In the genomic region with DNA sequence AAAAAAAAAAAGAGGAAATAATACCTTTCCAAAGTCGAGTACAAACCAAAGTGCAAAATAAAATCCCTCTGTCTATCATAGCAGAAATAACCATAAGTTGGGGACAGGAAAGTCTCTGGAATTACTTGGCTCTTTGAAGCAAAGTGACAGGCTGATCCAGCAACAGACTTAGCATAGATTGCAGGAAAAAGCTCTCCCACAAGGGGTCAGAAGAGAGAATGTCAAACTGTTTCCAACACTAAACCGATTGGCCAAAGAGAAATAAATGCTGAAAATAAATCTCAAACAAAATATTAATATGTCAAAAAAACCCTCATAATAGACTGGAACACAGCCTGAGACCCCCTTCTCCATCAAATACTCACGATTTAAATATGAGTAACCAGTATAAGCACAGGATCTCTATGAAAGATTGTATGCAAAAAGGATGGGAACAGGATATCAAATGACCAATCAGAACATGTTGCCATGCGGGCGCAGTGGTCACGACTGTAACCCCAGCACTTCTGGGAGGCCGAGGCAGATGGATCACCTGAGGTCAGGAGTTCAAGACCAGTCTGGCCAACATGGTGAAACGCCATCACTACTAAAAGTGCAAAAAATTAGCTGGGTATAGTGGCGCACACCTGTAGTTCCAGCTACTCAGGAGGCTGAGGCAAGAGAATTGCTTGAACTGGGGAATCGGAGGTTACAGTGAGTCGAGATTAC, we compare ENCODE assay signal across 9 cellular contexts.
DNase-seq lines count a peak whose midpoint lies in the region; TF ChIP-seq lines count a peak whose summit lies in the region.
"Had no signal": no experiment of that assay in that cellular context is flagged by ENCODE, and none has a peak within 500 bp of the region (broad histone marks: within the 10 kb centered on the region; RNA-seq: fewer than 3 reads in every experiment).

No MANE protein-coding gene starts in this region.

- no peaks in the 10 kb centered on the region for H3K27me3 Mint-ChIP-seq in activated naive CD4-positive, alpha-beta T cell treated with anti-CD3 and anti-CD28 coated beads, Interleukin-2, amount 10 ng/mL, durations not matched to agents 7 days and 5 days

- WGBS in smooth muscle cell (ENCODE audit: low lambda C conversion rate) = 78% methylated on average over 11 of the region's 11 CpGs

- H2AFZ ChIP-seq in Loucy (ENCODE audit: low read length) (no peak overlapping the region), smooth muscle cell (ENCODE audit: low read depth) (no peak overlapping the region)

- H3K4me1 ChIP-seq in Loucy (ENCODE audit: insufficient read depth, low read length, poor library complexity, severe bottlenecking) (no peaks in the 10 kb centered on the region), smooth muscle cell (ENCODE audit: low read depth) (no peaks in the 10 kb centered on the region)

- H3K9me3 ChIP-seq in Loucy (ENCODE audit: insufficient read depth, low read depth, low read length) (no peaks in the 10 kb centered on the region), smooth muscle cell (replicated peaks; ENCODE audit: low read depth) (no peaks in the 10 kb centered on the region)

- no peaks in the 10 kb centered on the region for H3K9me2 ChIP-seq in Loucy (replicated peaks; ENCODE audit: low read depth, low read length)

- no peak overlapping the region for H3K27ac Mint-ChIP-seq in activated naive CD4-positive, alpha-beta T cell treated with anti-CD3 and anti-CD28 coated beads, Interleukin-2, amount 10 ng/mL, durations not matched to agents 7 days and 5 days
- H3K27ac Mint-ChIP-seq: activated naive CD8-positive, alpha-beta T cell had no signal

- no peaks in the 10 kb centered on the region for H4K20me1 ChIP-seq in Loucy (ENCODE audit: insufficient read depth, low read length, poor library complexity, severe bottlenecking)
- H4K20me1 ChIP-seq in smooth muscle cell (ENCODE audit: low read depth) = no peaks in the 10 kb centered on the region

- H3K36me3 ChIP-seq in Loucy (ENCODE audit: insufficient read depth, low read length) = no peaks in the 10 kb centered on the region
- H3K36me3 ChIP-seq in smooth muscle cell (ENCODE audit: low read depth) = no peaks in the 10 kb centered on the region

- CTCF ChIA-PET in activated naive CD4-positive, alpha-beta T cell treated with anti-CD3 and anti-CD28 coated beads, Interleukin-2, amount 10 ng/mL, durations not matched to agents 7 days and 5 days (lab: Charles Lee) = interaction anchor here (1.6 kb wide), 1 partner anchor 1009 kb away, joined by 6 read pairs; no protein-coding TSS in a partner anchor

- no peak overlapping the region for H3K9ac ChIP-seq in Loucy (ENCODE audit: low read depth, low read length, poor library complexity, severe bottlenecking)
- no peak overlapping the region for H3K9ac ChIP-seq in smooth muscle cell (ENCODE audit: low read depth)

- no peaks in the 10 kb centered on the region for H3K79me2 ChIP-seq in Loucy (ENCODE audit: insufficient read depth, low read length)
- no peaks in the 10 kb centered on the region for H3K79me2 ChIP-seq in smooth muscle cell (ENCODE audit: low read depth)

- no peaks in the 10 kb centered on the region for H3F3A ChIP-seq in Loucy (ENCODE audit: low read depth)
- no peaks in the 10 kb centered on the region for H3F3A ChIP-seq in smooth muscle cell (ENCODE audit: low read depth)

- no peak overlapping the region for H3K4me2 ChIP-seq in Loucy (ENCODE audit: low read depth, low read length, poor library complexity, severe bottlenecking)
- no peak overlapping the region for H3K4me2 ChIP-seq in smooth muscle cell

- no peak overlapping the region for H3K4me3 Mint-ChIP-seq in activated naive CD4-positive, alpha-beta T cell treated with anti-CD3 and anti-CD28 coated beads, Interleukin-2, amount 10 ng/mL, durations not matched to agents 7 days and 5 days
- H3K4me3 Mint-ChIP-seq: activated naive CD8-positive, alpha-beta T cell had no signal

- peak; percentile 59 for TF ChIP-seq CTCF in Loucy (conservative IDR thresholded peaks at IDR 0.05; ENCODE audit: low read length)
- TF ChIP-seq CTCF in choroid plexus epithelial cell (conservative IDR thresholded peaks at IDR 0.05; ENCODE audit: low read depth, low read length) = peak; percentile 77
- TF ChIP-seq CTCF in smooth muscle cell (IDR thresholded peaks at IDR 0.05; ENCODE audit: borderline replicate concordance, insufficient read depth, poor library complexity, severe bottlenecking) = peak; percentile 55

- H3K4me3 ChIP-seq in Loucy (ENCODE audit: low read length, poor library complexity, severe bottlenecking) = no peak overlapping the region
- no peak overlapping the region for H3K4me3 ChIP-seq in choroid plexus epithelial cell (ENCODE audit: low read depth, low read length)
- H3K4me3 ChIP-seq in smooth muscle cell = no peak overlapping the region

- no peaks in the 10 kb centered on the region for H3K4me1 Mint-ChIP-seq in activated naive CD4-positive, alpha-beta T cell treated with anti-CD3 and anti-CD28 coated beads, Interleukin-2, amount 10 ng/mL, durations not matched to agents 7 days and 5 days

- peak; percentile 26 for DNase-seq in activated naive CD4-positive, alpha-beta T cell treated with anti-CD3 and anti-CD28 coated beads, Interleukin-2, amount 10 ng/mL, durations not matched to agents 7 days and 5 days
- no peak for DNase-seq in activated naive CD4-positive, alpha-beta T cell treated with anti-CD3 and anti-CD28 coated beads, Interleukin-2, amount 50 U/mL, for 16 hours
- DNase-seq in choroid plexus epithelial cell (ENCODE audit: low read depth) (peak; percentile 77), smooth muscle cell (lab: John Stamatoyannopoulos, UW; ENCODE audit: unreplicated experiment) (no peak), DMS153 treated with DMSO at 0.1 percent for 48 hours (lab: John Stamatoyannopoulos, UW; ENCODE audit: unreplicated experiment) (no peak), NCI-H1436 treated with DMSO at 0.1 percent for 48 hours (lab: John Stamatoyannopoulos, UW) (no peak)
- DNase-seq in activated CD8-positive, alpha-beta memory T cell treated with anti-CD3 and anti-CD28 coated beads, Interleukin-2, amount 50 U/mL, for 48 hours = no peak

- H3K36me3 Mint-ChIP-seq in activated naive CD4-positive, alpha-beta T cell treated with anti-CD3 and anti-CD28 coated beads, Interleukin-2, amount 10 ng/mL, durations not matched to agents 7 days and 5 days = no peaks in the 10 kb centered on the region
- H3K36me3 Mint-ChIP-seq: activated naive CD8-positive, alpha-beta T cell had no signal

- no peaks in the 10 kb centered on the region for H3K27me3 ChIP-seq in Loucy (ENCODE audit: insufficient read depth, low read length, poor library complexity, severe bottlenecking)
- H3K27me3 ChIP-seq in smooth muscle cell (ENCODE audit: low read depth) = peaks cover 7% of the 10 kb centered on the region

- H3K27ac ChIP-seq in smooth muscle cell (ENCODE audit: low read depth) = no peak overlapping the region

- H3K9me3 Mint-ChIP-seq in activated naive CD4-positive, alpha-beta T cell treated with anti-CD3 and anti-CD28 coated beads, Interleukin-2, amount 10 ng/mL, durations not matched to agents 7 days and 5 days = no peaks in the 10 kb centered on the region

Comparison
In these comparisons a context has a peak if more than half of its experiments do, and no peak if none do; other contexts are left out.
1. DNase-seq: peak in activated naive CD4-positive, alpha-beta T cell treated with anti-CD3 and anti-CD28 coated beads, Interleukin-2, amount 10 ng/mL, durations not matched to agents 7 days and 5 days (single experiment) and choroid plexus epithelial cell (single experiment); none in activated naive CD4-positive, alpha-beta T cell treated with anti-CD3 and anti-CD28 coated beads, Interleukin-2, amount 50 U/mL, for 16 hours (single experiment), smooth muscle cell (single experiment), DMS153 treated with DMSO at 0.1 percent for 48 hours (single experiment), NCI-H1436 treated with DMSO at 0.1 percent for 48 hours (single experiment) and activated CD8-positive, alpha-beta memory T cell treated with anti-CD3 and anti-CD28 coated beads, Interleukin-2, amount 50 U/mL, for 48 hours (single experiment).
2. Peak in every context shown above with its lines, with median percentiles within 50 percentile points of each other: CTCF ChIP-seq.